27 cellular contexts compared by ENCODE assay signal in genomic region chr10:48592346-48592745, GRCh38. TPM values are rescaled to one million over a fixed set of nuclear protein-coding genes. Genes with fewer than 3 reads are reported as not detected.
"Had no signal": no experiment of that assay in that cellular context is flagged by ENCODE, and none has a peak within 500 bp of the region (broad histone marks: within the 10 kb centered on the region; RNA-seq: fewer than 3 reads in every experiment).

No MANE protein-coding gene starts in this region.

- H3K9me3 ChIP-seq: esophagus squamous epithelium, gastroesophageal sphincter had no signal

- H3K4me3 ChIP-seq: esophagus squamous epithelium, gastroesophageal sphincter had no signal

- FAIRE-seq: astrocyte, bronchial epithelial cell, colon, endometrium had no signal

- H3K27ac ChIP-seq: brain microvascular endothelial cell, epithelial cell of prostate, esophagus squamous epithelium, gastroesophageal sphincter had no signal

- H3K27me3 ChIP-seq: brain microvascular endothelial cell, esophagus squamous epithelium, gastroesophageal sphincter had no signal

- ATAC-seq: activated CD4-positive, alpha-beta T cell treated with anti-CD3 and anti-CD28 coated beads for 36 hours; activated CD8-positive, alpha-beta T cell treated with anti-CD3 and anti-CD28 coated beads, Interleukin-2, amount 10 ng/mL, durations not matched to agents 7 days and 5 days; activated T-cell treated with anti-CD3 and anti-CD28 coated beads, Interleukin-2, amount 50 U/mL, for 4 hours; activated T-helper 17 cell treated with anti-CD3 and anti-CD28 coated beads, Interleukin-2, amount 50 U/mL, for 72 hours; gastroesophageal sphincter had no signal

- H3K36me3 ChIP-seq: esophagus squamous epithelium, gastroesophageal sphincter had no signal

- H3K4me1 ChIP-seq: gastroesophageal sphincter had no signal

- DNase-seq: activated CD4-positive, alpha-beta memory T cell treated with anti-CD3 and anti-CD28 coated beads for 36 hours; activated CD4-positive, alpha-beta T cell treated with anti-CD3 and anti-CD28 coated beads for 36 hours; activated CD4-positive, alpha-beta T cell treated with anti-CD3 and anti-CD28 coated beads, Interleukin-2, amount 10 ng/mL, durations not matched to agents 24 days and 14 days; activated CD4-positive, CD25-positive, alpha-beta regulatory T cell; activated CD4-positive, CD25-positive, alpha-beta regulatory T cell treated with anti-CD3 and anti-CD28 coated beads, Interleukin-2, amount 50 U/mL, for 72 hours; activated CD8-positive, alpha-beta T cell treated with anti-CD3 and anti-CD28 coated beads, Interleukin-2, amount 10 ng/mL, durations not matched to agents 7 days and 5 days; activated effector memory CD4-positive, alpha-beta T cell treated with Interleukin-2 at 50 U/mL for 16 hours; activated gamma-delta T cell treated with Interleukin-2 at 50 U/mL for 16 hours; activated naive CD4-positive, alpha-beta T cell treated with anti-CD3 and anti-CD28 coated beads, Interleukin-2, amount 50 U/mL, for 16 hours; activated naive CD4-positive, alpha-beta T cell treated with Interleukin-2 at 50 U/mL for 16 hours; activated T-cell treated with anti-CD3 and anti-CD28 coated beads, Interleukin-2, amount 50 U/mL, for 4 hours; amniotic stem cell; anterior cingulate cortex; brain microvascular endothelial cell; caudate nucleus; effector CD8-positive, alpha-beta T cell; esophagus squamous epithelium; foreskin melanocyte; T-helper 2 cell had no signal

RNA-seq across cellular contexts. Expression of gene ARHGAP22, which starts 12.5 kb away (rescaled TPM):
- total RNA-seq: activated CD4-positive, alpha-beta memory T cell treated with anti-CD3 and anti-CD28 coated beads for 36 hours; activated CD4-positive, alpha-beta T cell treated with anti-CD3 and anti-CD28 coated beads, Interleukin-2, amount 10 ng/mL, durations not matched to agents 24 days and 14 days; activated CD8-positive, alpha-beta T cell treated with anti-CD3 and anti-CD28 coated beads, Interleukin-2, amount 10 ng/mL, durations not matched to agents 7 days and 5 days; T-helper 1 cell treated with Interleukin-12 subunit alpha and Interleukin-12 subunit beta and Interleukin-4 antibody, amounts not matched to agents 30 ng/mL and 1 ng/mL, for 36 hours had no signal
